ENCODE assay signal across 25 cellular contexts in the genomic region with DNA sequence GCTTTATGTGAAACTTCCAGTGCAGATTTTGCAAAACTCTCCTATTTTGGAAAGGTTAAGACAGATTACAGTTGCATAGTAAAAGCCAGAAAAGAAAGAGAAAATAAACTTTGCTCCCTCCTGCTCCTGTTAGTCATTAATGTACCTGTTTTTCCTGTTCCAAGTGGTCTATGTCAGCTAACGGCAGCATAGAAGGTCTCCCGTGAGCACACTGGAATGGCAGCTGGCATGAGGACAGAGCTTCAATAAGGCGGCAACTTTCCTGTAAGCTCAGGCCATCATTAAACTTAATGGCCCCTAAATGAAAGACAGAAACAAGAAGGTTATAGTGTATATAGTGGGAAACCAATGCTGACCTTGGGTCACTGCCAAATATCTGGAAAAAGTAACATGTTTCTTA. TPM values are rescaled to one million over a fixed set of nuclear protein-coding genes. Genes with fewer than 3 reads are reported as not detected.
DNase-seq lines count a peak whose midpoint lies in the region; ATAC-seq and TF ChIP-seq lines count a peak whose summit lies in the region.
"Had no signal": no experiment of that assay in that cellular context is flagged by ENCODE, and none has a peak within 500 bp of the region (broad histone marks: within the 10 kb centered on the region; RNA-seq: fewer than 3 reads in every experiment).

No MANE protein-coding gene starts in this region.

- no peak for TF ChIP-seq CTCF in Calu3 (IDR thresholded peaks at IDR 0.05; ENCODE audit: unreplicated experiment)
- no peak for TF ChIP-seq CTCF in VCaP (conservative IDR thresholded peaks at IDR 0.05)
- TF ChIP-seq CTCF in activated CD8-positive, alpha-beta T cell treated with anti-CD3 and anti-CD28 coated beads for 36 hours (IDR thresholded peaks at IDR 0.05) = no peak

- no peaks in the 10 kb centered on the region for H3K27me3 Mint-ChIP-seq in Calu3 (ENCODE audit: unreplicated experiment)
- no peaks in the 10 kb centered on the region for H3K27me3 Mint-ChIP-seq in activated CD8-positive, alpha-beta T cell treated with anti-CD3 and anti-CD28 coated beads for 36 hours
- H3K27me3 Mint-ChIP-seq: activated T-cell treated with anti-CD3 and anti-CD28 coated beads, Interleukin-2, amount 50 U/mL, for 24 hours; CD8-positive, alpha-beta memory T cell had no signal

- peak overlapping the region; percentile 33 for H3K27ac Mint-ChIP-seq in Calu3 (ENCODE audit: unreplicated experiment)
- H3K27ac Mint-ChIP-seq in activated CD8-positive, alpha-beta T cell treated with anti-CD3 and anti-CD28 coated beads for 36 hours = no peak overlapping the region
- H3K27ac Mint-ChIP-seq: activated T-cell treated with anti-CD3 and anti-CD28 coated beads, Interleukin-2, amount 50 U/mL, for 24 hours had no signal

- DNase-seq in Calu3 (peak; percentile 50), left colon (peak; percentile 25 to 59), renal cortical epithelial cell (ENCODE audit: low read depth) (peak; percentile 69)
- no peak for DNase-seq in activated CD8-positive, alpha-beta T cell treated with anti-CD3 and anti-CD28 coated beads for 36 hours
- DNase-seq: activated CD4-positive, alpha-beta T cell treated with anti-CD3 and anti-CD28 coated beads for 4 hours; activated gamma-delta T cell treated with Interleukin-2 at 50 U/mL for 16 hours; activated T-cell treated with anti-CD3 and anti-CD28 coated beads, Interleukin-2, amount 50 U/mL, for 24 hours; BE2C; CD8-positive, alpha-beta memory T cell; central memory CD4-positive, alpha-beta T cell; dermis blood vessel endothelial cell; GF-D8; HCEC 1CT; KG1; NCI-H1417; NCI-H2029 treated with DMSO at 0.1 percent for 48 hours; NCI-H345; NCI-H774; stimulated activated naive CD8-positive, alpha-beta T cell treated with anti-CD3 and anti-CD28 coated beads, Interleukin-15, Interleukin-2, amounts not matched to agents 100 U/mL and 50 U/mL, for 24 hours; testis had no signal

- H3K27ac ChIP-seq in VCaP = peak overlapping the region; percentile 55
- H3K27ac ChIP-seq: testis had no signal

- peaks cover 14% of the 10 kb centered on the region for H3K4me1 Mint-ChIP-seq in Calu3 (ENCODE audit: low read depth, unreplicated experiment)
- H3K4me1 Mint-ChIP-seq in activated CD8-positive, alpha-beta T cell treated with anti-CD3 and anti-CD28 coated beads for 36 hours (ENCODE audit: low read depth) = no peaks in the 10 kb centered on the region
- H3K4me1 Mint-ChIP-seq: CD8-positive, alpha-beta memory T cell had no signal

- intact Hi-C loops in Calu3 (cut with micrococcal nuclease; ENCODE audit: unreplicated experiment) (no loop called here), left colon (cut with DNase I, micrococcal nuclease) (no loop called here)
- intact Hi-C loops in activated CD8-positive, alpha-beta T cell treated with anti-CD3 and anti-CD28 coated beads for 36 hours (cut with micrococcal nuclease) = no loop called here

- H3K9me3 Mint-ChIP-seq in Calu3 (ENCODE audit: low read depth, unreplicated experiment) = no peaks in the 10 kb centered on the region
- H3K9me3 Mint-ChIP-seq in activated CD8-positive, alpha-beta T cell treated with anti-CD3 and anti-CD28 coated beads for 36 hours = no peaks in the 10 kb centered on the region
- H3K9me3 Mint-ChIP-seq: activated T-cell treated with anti-CD3 and anti-CD28 coated beads, Interleukin-2, amount 50 U/mL, for 24 hours; CD8-positive, alpha-beta memory T cell had no signal

- H3K36me3 Mint-ChIP-seq in Calu3 (ENCODE audit: insufficient read depth, unreplicated experiment) = peaks cover 34% of the 10 kb centered on the region
- H3K36me3 Mint-ChIP-seq in activated CD8-positive, alpha-beta T cell treated with anti-CD3 and anti-CD28 coated beads for 36 hours (ENCODE audit: low read depth) = peaks cover 42% of the 10 kb centered on the region

- peak overlapping the region; percentile 46 for H3K4me3 Mint-ChIP-seq in Calu3 (ENCODE audit: low read depth, unreplicated experiment)
- no peak overlapping the region for H3K4me3 Mint-ChIP-seq in activated CD8-positive, alpha-beta T cell treated with anti-CD3 and anti-CD28 coated beads for 36 hours
- H3K4me3 Mint-ChIP-seq: activated T-cell treated with anti-CD3 and anti-CD28 coated beads, Interleukin-2, amount 50 U/mL, for 24 hours; CD8-positive, alpha-beta memory T cell had no signal

- ATAC-seq in left colon = peak; percentile 96
- no peak for ATAC-seq in GM21447 (IDR thresholded peaks at IDR 0.05; ENCODE audit: unreplicated experiment)
- no peak for ATAC-seq in HG03565 (IDR thresholded peaks at IDR 0.05; ENCODE audit: unreplicated experiment)
- no peak for ATAC-seq in HG02642 (IDR thresholded peaks at IDR 0.05; ENCODE audit: poor library complexity, unreplicated experiment)
- ATAC-seq in activated CD8-positive, alpha-beta T cell treated with anti-CD3 and anti-CD28 coated beads for 36 hours = no peak
- ATAC-seq: SK-N-SH treated with all-trans-retinoic acid at 6 μM for 48 hours; stimulated activated naive CD8-positive, alpha-beta T cell treated with anti-CD3 and anti-CD28 coated beads, Interleukin-15, Interleukin-2, amounts not matched to agents 100 U/mL and 50 U/mL, for 24 hours had no signal

- no TSS peak for BruUV-seq in Calu3 (replicated peaks; lab: Mats Ljungman, UMichigan)

- POLR2A ChIA-PET in activated CD8-positive, alpha-beta T cell treated with anti-CD3 and anti-CD28 coated beads for 36 hours (lab: Charles Lee) = interaction anchor here (0.7 to 2.6 kb wide), 4 partner anchors 11 to 15 kb away, joined by 3 to 8 read pairs (median 4); partner anchors contain the start of gene EIF2B2

- CTCF ChIA-PET in Calu3 (lab: Charles Lee) = interaction anchor here (0.7 to 1.3 kb wide), 5 partner anchors 16 to 73 kb away, joined by 3 to 4 read pairs (median 4); partner anchors contain the start of genes ACYP1 and EIF2B2
- CTCF ChIA-PET in activated CD8-positive, alpha-beta T cell treated with anti-CD3 and anti-CD28 coated beads for 36 hours (lab: Charles Lee) = interaction anchor here (0.9 to 1.5 kb wide), 3 partner anchors 8 to 74 kb away, joined by 4 to 5 read pairs (median 5); no protein-coding TSS in a partner anchor

RNA-seq across cellular contexts. Expression of gene EIF2B2, which starts 16.0 kb away (rescaled TPM):
- total RNA-seq in Calu3 (2022) (41.2 and 42.9 TPM in 2 replicates), left colon (10 to 100 TPM; 36.5 to 48.1 TPM), renal cortical epithelial cell (54.4 and 62.9 TPM in 2 replicates)
- 10 to 100 TPM; 50.5 to 51.9 TPM for total RNA-seq in activated CD8-positive, alpha-beta T cell treated with anti-CD3 and anti-CD28 coated beads for 36 hours

RNA-seq across cellular contexts. Expression of gene MLH3, which starts 32.6 kb away (rescaled TPM):
- 24.7 and 25.0 TPM in 2 replicates for total RNA-seq in Calu3 (2022)
- total RNA-seq in left colon = 10 to 100 TPM; 19.6 to 27.0 TPM
- 18.8 and 35.8 TPM in 2 replicates for total RNA-seq in renal cortical epithelial cell
- 10 to 100 TPM; 26.8 to 29.0 TPM for total RNA-seq in activated CD8-positive, alpha-beta T cell treated with anti-CD3 and anti-CD28 coated beads for 36 hours

RNA-seq across cellular contexts. Expression of gene ACYP1, which starts 45.1 kb away (rescaled TPM):
- total RNA-seq in Calu3 (2022) = 27.4 and 33.2 TPM in 2 replicates
- 10 to 100 TPM; 14.8 to 20.3 TPM for total RNA-seq in left colon
- 6.9 and 8.3 TPM in 2 replicates for total RNA-seq in renal cortical epithelial cell
- 10 to 100 TPM; 33.9 to 38.6 TPM for total RNA-seq in activated CD8-positive, alpha-beta T cell treated with anti-CD3 and anti-CD28 coated beads for 36 hours

RNA-seq across cellular contexts. Expression of gene ZC2HC1C, which starts 50.8 kb away (rescaled TPM):
- total RNA-seq in Calu3 (2022) (5.1 and 5.3 TPM in 2 replicates), left colon (1 to 10 TPM; 3.9 to 4.8 TPM), renal cortical epithelial cell (1.6 and 4.7 TPM in 2 replicates)
- under 1 TPM; 0.41 to 0.45 TPM for total RNA-seq in activated CD8-positive, alpha-beta T cell treated with anti-CD3 and anti-CD28 coated beads for 36 hours
